Comparison of ENCODE assay signal across 9 cellular contexts in genomic region chr6:158629376-158630221, GRCh38. TPM values are rescaled to one million over a fixed set of nuclear protein-coding genes. Genes with fewer than 3 reads are reported as not detected.
DNase-seq lines count a peak whose midpoint lies in the region; ATAC-seq and TF ChIP-seq lines count a peak whose summit lies in the region.
"Had no signal": no experiment of that assay in that cellular context is flagged by ENCODE, and none has a peak within 500 bp of the region (broad histone marks: within the 10 kb centered on the region; RNA-seq: fewer than 3 reads in every experiment).

No MANE protein-coding gene starts in this region.

- peak; percentile 16 for TF ChIP-seq CTCF in CD14-positive monocyte (IDR thresholded peaks at IDR 0.05)

- H3K4me1 Mint-ChIP-seq in CD14-positive monocyte: peaks cover 13% of the 10 kb centered on the region
- H3K4me1 Mint-ChIP-seq in activated T-cell treated with anti-CD3 and anti-CD28 coated beads, Interleukin-2, amount 50 U/mL, for 4 hours (ENCODE audit: low read depth): peaks cover 23% of the 10 kb centered on the region

- peak; percentile 31 to 62 for ATAC-seq in activated T-cell treated with anti-CD3 and anti-CD28 coated beads, Interleukin-2, amount 50 U/mL, for 4 hours
- ATAC-seq in GM18858 (IDR thresholded peaks at IDR 0.05; ENCODE audit: unreplicated experiment) (no peak), HG02623 (IDR thresholded peaks at IDR 0.05; ENCODE audit: unreplicated experiment) (no peak), HG02798 (IDR thresholded peaks at IDR 0.05; ENCODE audit: poor library complexity, unreplicated experiment) (no peak)

- no peak overlapping the region for H3K4me3 Mint-ChIP-seq in CD14-positive monocyte
- H3K4me3 Mint-ChIP-seq in activated T-cell treated with anti-CD3 and anti-CD28 coated beads, Interleukin-2, amount 50 U/mL, for 4 hours: no peak overlapping the region

- DNase-seq in CD14-positive monocyte (ENCODE audit: low spot score) (no peak), HuH-7.5 (ENCODE audit: low spot score) (peak; percentile 45), iPS-NIHi7 (ENCODE audit: extremely low spot score) (peak; percentile 64), Kasumi-1 (lab: John Stamatoyannopoulos, UW) (no peak)
- peak; percentile 36 for DNase-seq in activated T-cell treated with anti-CD3 and anti-CD28 coated beads, Interleukin-2, amount 50 U/mL, for 4 hours
- DNase-seq: GDM1 had no signal

- H3K9me3 Mint-ChIP-seq in CD14-positive monocyte: no peaks in the 10 kb centered on the region
- H3K9me3 Mint-ChIP-seq in activated T-cell treated with anti-CD3 and anti-CD28 coated beads, Interleukin-2, amount 50 U/mL, for 4 hours: no peaks in the 10 kb centered on the region

- H3K36me3 Mint-ChIP-seq in CD14-positive monocyte: peaks cover 66 to 85% of the 10 kb centered on the region in 2 donors
- H3K36me3 Mint-ChIP-seq in activated T-cell treated with anti-CD3 and anti-CD28 coated beads, Interleukin-2, amount 50 U/mL, for 4 hours (ENCODE audit: insufficient read depth): peaks cover 51% of the 10 kb centered on the region

- peaks cover 0 to 2% (median 0%) of the 10 kb centered on the region in 3 donors for H3K27me3 Mint-ChIP-seq in CD14-positive monocyte (ENCODE audit: low read depth in 3 of 3)
- no peaks in the 10 kb centered on the region for H3K27me3 Mint-ChIP-seq in activated T-cell treated with anti-CD3 and anti-CD28 coated beads, Interleukin-2, amount 50 U/mL, for 4 hours (ENCODE audit: low read depth)

- peak overlapping the region in 5 of 7 donors; percentile 25 to 80 (median 62) for H3K27ac Mint-ChIP-seq in CD14-positive monocyte

- intact Hi-C loops in CD14-positive monocyte (cut with micrococcal nuclease): loop anchor here in 1 of 2 donors (5.0 kb wide), 1 partner anchor 63 kb away; no protein-coding TSS in a partner anchor

RNA-seq across cellular contexts. Expression of gene DYNLT1, which starts 14.9 kb away (rescaled TPM):
- polyA plus RNA-seq in CD14-positive monocyte: 100 to 1,000 TPM; 286 to 287 TPM
- 10 to 100 TPM; 57.5 to 67.1 (median 64.9) TPM for total RNA-seq in activated T-cell treated with anti-CD3 and anti-CD28 coated beads, Interleukin-2, amount 50 U/mL, for 4 hours

RNA-seq across cellular contexts. Expression of gene SYTL3, which starts 20.3 kb away (rescaled TPM):
- 10 to 100 TPM; 14.6 to 14.8 TPM for polyA plus RNA-seq in CD14-positive monocyte
- total RNA-seq in activated T-cell treated with anti-CD3 and anti-CD28 coated beads, Interleukin-2, amount 50 U/mL, for 4 hours: 10 to 100 TPM; 33.6 to 72.6 (median 38.5) TPM

Comparison
In these comparisons a context has a peak if more than half of its experiments do, and no peak if none do; other contexts are left out.
1. DNase-seq: peak in HuH-7.5 (single experiment), activated T-cell treated with anti-CD3 and anti-CD28 coated beads, Interleukin-2, amount 50 U/mL, for 4 hours (single experiment) and iPS-NIHi7 (single experiment); none in CD14-positive monocyte (single experiment) and Kasumi-1 (0 of 2).
2. ATAC-seq: peak in activated T-cell treated with anti-CD3 and anti-CD28 coated beads, Interleukin-2, amount 50 U/mL, for 4 hours (2 of 2); none in GM18858 (single experiment), HG02623 (single experiment) and HG02798 (single experiment).